In the genomic region with DNA sequence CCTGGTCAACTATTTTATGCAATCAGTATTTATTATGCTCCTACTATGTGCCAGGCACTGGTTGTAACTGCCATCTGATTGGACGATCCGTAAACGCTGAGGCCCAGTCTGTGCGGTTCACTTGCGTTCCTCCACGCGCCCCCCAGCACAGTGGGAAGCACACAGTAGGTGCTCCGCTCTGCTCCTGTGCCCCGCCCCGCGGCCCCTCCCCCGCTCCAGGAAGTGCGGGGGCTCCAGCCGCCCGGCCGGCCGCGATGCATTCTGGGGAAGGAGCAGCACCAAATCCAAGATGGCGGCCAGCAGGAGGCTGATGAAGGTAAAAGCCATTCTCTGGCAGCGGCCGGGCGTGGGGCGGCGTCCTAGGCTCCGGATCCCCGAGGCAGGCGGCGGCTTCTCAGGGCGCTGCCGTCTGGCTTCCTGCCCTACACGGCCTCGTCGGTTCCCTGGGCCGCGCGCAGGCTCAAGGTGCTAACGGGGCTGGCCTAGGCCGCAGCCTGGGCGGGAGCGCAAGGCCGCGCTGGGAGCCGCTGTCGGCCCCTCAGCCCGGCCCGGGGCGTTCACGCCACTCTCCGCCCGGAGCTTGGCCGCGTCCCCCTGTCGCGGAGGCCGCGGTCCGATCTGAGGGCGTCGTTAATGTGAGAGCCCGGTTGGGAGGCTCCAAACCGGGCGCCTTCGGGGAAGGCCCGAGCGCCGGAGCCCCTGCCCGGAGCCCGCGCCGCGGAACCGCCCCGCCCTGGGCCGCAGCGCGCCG, we compare ENCODE assay signal across 1 cellular context.
A peak's percentile ranks its signal among the peaks of the same experiment; 100 is the strongest.
TF ChIP-seq lines count a peak whose summit lies in the region.

A gene (plus strand): TSS at position 259 of the 751 bp plus-strand sequence. CDS start 31 bp downstream, at position 290.

TF ChIP-seq in HepG2, 621 proteins besides CTCF, POLR2A, EP300 and RAD21 (continued from another document and continues in another):
- TF ChIP-seq, protein P1, sequence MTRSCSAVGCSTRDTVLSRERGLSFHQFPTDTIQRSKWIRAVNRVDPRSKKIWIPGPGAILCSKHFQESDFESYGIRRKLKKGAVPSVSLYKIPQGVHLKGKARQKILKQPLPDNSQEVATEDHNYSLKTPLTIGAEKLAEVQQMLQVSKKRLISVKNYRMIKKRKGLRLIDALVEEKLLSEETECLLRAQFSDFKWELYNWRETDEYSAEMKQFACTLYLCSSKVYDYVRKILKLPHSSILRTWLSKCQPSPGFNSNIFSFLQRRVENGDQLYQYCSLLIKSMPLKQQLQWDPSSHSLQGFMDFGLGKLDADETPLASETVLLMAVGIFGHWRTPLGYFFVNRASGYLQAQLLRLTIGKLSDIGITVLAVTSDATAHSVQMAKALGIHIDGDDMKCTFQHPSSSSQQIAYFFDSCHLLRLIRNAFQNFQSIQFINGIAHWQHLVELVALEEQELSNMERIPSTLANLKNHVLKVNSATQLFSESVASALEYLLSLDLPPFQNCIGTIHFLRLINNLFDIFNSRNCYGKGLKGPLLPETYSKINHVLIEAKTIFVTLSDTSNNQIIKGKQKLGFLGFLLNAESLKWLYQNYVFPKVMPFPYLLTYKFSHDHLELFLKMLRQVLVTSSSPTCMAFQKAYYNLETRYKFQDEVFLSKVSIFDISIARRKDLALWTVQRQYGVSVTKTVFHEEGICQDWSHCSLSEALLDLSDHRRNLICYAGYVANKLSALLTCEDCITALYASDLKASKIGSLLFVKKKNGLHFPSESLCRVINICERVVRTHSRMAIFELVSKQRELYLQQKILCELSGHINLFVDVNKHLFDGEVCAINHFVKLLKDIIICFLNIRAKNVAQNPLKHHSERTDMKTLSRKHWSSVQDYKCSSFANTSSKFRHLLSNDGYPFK (CRISPR knock-in tag; IDR thresholded peaks at IDR 0.05; ENCODE audit: borderline replicate concordance), result peak; percentile 79; the same call in 1 of the 2 replicates
- TF ChIP-seq, protein P2, sequence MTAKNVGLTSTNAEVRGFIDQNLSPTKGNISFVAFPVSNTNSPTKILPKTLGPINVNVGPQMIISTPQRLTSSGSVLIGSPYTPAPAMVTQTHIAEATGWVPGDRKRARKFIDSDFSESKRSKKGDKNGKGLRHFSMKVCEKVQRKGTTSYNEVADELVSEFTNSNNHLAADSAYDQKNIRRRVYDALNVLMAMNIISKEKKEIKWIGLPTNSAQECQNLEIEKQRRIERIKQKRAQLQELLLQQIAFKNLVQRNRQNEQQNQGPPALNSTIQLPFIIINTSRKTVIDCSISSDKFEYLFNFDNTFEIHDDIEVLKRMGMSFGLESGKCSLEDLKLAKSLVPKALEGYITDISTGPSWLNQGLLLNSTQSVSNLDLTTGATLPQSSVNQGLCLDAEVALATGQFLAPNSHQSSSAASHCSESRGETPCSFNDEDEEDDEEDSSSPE (CRISPR knock-in tag; IDR thresholded peaks at IDR 0.05), result no peak
- TF ChIP-seq NFE2L2 (IDR thresholded peaks at IDR 0.05; ENCODE audit: low read length), result no peak
- peak; percentile 67; the same call in 1 of the 2 replicates for TF ChIP-seq ZMYM4 (CRISPR knock-in tag; IDR thresholded peaks at IDR 0.05)
- TF ChIP-seq RBM39 (IDR thresholded peaks at IDR 0.05; ENCODE audit: low read depth, low read length, poor library complexity, severe bottlenecking), result peak; percentile 91
- TF ChIP-seq PHF8 (CRISPR knock-in tag; IDR thresholded peaks at IDR 0.05), result peak; percentile 98
- peak; percentile 15 for TF ChIP-seq SRSF1 (optimal IDR thresholded peaks at IDR 0.05; ENCODE audit: low read depth, low read length)
- TF ChIP-seq ZSCAN25 (CRISPR knock-in tag; IDR thresholded peaks at IDR 0.05), result peak; percentile 79
- TF ChIP-seq ZNF547 (CRISPR knock-in tag; IDR thresholded peaks at IDR 0.05), result peak; percentile 57
- TF ChIP-seq PHF20 (CRISPR knock-in tag; IDR thresholded peaks at IDR 0.05), result peak; percentile 51; the same call in 1 of the 2 replicates
- TF ChIP-seq MAFG (CRISPR knock-in tag; IDR thresholded peaks at IDR 0.05), result no peak
- no peak for TF ChIP-seq ZNF326 (CRISPR knock-in tag; IDR thresholded peaks at IDR 0.05; ENCODE audit: borderline replicate concordance)
- TF ChIP-seq ZNF773 (CRISPR knock-in tag; IDR thresholded peaks at IDR 0.05; ENCODE audit: borderline replicate concordance), result no peak
- no peak for TF ChIP-seq XRCC5 (optimal IDR thresholded peaks at IDR 0.05; ENCODE audit: low read length)
- TF ChIP-seq RBAK (CRISPR knock-in tag; IDR thresholded peaks at IDR 0.05), result no peak
- TF ChIP-seq ZNF563 (CRISPR knock-in tag; IDR thresholded peaks at IDR 0.05), result peak; percentile 94
- no peak for TF ChIP-seq ZNF3 (CRISPR knock-in tag; IDR thresholded peaks at IDR 0.05)
- no peak for TF ChIP-seq ZSCAN29 (CRISPR knock-in tag; conservative IDR thresholded peaks at IDR 0.05)
- no peak for TF ChIP-seq NONO (IDR thresholded peaks at IDR 0.05)
- peak; percentile 46; the same call in 1 of the 2 replicates for TF ChIP-seq NONO (CRISPR knock-in tag; conservative IDR thresholded peaks at IDR 0.05)
- TF ChIP-seq, protein P3, sequence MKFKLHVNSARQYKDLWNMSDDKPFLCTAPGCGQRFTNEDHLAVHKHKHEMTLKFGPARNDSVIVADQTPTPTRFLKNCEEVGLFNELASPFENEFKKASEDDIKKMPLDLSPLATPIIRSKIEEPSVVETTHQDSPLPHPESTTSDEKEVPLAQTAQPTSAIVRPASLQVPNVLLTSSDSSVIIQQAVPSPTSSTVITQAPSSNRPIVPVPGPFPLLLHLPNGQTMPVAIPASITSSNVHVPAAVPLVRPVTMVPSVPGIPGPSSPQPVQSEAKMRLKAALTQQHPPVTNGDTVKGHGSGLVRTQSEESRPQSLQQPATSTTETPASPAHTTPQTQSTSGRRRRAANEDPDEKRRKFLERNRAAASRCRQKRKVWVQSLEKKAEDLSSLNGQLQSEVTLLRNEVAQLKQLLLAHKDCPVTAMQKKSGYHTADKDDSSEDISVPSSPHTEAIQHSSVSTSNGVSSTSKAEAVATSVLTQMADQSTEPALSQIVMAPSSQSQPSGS (CRISPR knock-in tag; IDR thresholded peaks at IDR 0.05), result peak; percentile 55; the same call in 1 of the 2 replicates
- no peak for TF ChIP-seq SYNCRIP (IDR thresholded peaks at IDR 0.05; ENCODE audit: insufficient read depth, low read depth, low read length)
- peak; percentile 32; the same call in 1 of the 2 replicates for TF ChIP-seq MED13 (CRISPR knock-in tag; IDR thresholded peaks at IDR 0.05)
- peak; percentile 23; the same call in 1 of the 2 replicates for TF ChIP-seq MTF1 (CRISPR knock-in tag; IDR thresholded peaks at IDR 0.05)
- TF ChIP-seq ZNF543 (CRISPR knock-in tag; IDR thresholded peaks at IDR 0.05), result peak; percentile 82; the same call in 1 of the 2 replicates
- peak; percentile 65; the same call in 1 of the 2 replicates for TF ChIP-seq ZNF788 (CRISPR knock-in tag; IDR thresholded peaks at IDR 0.05; ENCODE audit: borderline replicate concordance)
- TF ChIP-seq, protein P4, sequence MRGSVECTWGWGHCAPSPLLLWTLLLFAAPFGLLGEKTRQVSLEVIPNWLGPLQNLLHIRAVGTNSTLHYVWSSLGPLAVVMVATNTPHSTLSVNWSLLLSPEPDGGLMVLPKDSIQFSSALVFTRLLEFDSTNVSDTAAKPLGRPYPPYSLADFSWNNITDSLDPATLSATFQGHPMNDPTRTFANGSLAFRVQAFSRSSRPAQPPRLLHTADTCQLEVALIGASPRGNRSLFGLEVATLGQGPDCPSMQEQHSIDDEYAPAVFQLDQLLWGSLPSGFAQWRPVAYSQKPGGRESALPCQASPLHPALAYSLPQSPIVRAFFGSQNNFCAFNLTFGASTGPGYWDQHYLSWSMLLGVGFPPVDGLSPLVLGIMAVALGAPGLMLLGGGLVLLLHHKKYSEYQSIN (CRISPR knock-in tag; IDR thresholded peaks at IDR 0.05; ENCODE audit: borderline replicate concordance), result no peak
- TF ChIP-seq, protein P5, sequence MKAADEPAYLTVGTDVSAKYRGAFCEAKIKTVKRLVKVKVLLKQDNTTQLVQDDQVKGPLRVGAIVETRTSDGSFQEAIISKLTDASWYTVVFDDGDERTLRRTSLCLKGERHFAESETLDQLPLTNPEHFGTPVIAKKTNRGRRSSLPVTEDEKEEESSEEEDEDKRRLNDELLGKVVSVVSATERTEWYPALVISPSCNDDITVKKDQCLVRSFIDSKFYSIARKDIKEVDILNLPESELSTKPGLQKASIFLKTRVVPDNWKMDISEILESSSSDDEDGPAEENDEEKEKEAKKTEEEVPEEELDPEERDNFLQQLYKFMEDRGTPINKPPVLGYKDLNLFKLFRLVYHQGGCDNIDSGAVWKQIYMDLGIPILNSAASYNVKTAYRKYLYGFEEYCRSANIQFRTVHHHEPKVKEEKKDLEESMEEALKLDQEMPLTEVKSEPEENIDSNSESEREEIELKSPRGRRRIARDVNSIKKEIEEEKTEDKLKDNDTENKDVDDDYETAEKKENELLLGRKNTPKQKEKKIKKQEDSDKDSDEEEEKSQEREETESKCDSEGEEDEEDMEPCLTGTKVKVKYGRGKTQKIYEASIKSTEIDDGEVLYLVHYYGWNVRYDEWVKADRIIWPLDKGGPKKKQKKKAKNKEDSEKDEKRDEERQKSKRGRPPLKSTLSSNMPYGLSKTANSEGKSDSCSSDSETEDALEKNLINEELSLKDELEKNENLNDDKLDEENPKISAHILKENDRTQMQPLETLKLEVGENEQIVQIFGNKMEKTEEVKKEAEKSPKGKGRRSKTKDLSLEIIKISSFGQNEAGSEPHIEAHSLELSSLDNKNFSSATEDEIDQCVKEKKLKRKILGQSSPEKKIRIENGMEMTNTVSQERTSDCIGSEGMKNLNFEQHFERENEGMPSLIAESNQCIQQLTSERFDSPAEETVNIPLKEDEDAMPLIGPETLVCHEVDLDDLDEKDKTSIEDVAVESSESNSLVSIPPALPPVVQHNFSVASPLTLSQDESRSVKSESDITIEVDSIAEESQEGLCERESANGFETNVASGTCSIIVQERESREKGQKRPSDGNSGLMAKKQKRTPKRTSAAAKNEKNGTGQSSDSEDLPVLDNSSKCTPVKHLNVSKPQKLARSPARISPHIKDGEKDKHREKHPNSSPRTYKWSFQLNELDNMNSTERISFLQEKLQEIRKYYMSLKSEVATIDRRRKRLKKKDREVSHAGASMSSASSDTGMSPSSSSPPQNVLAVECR (CRISPR knock-in tag; IDR thresholded peaks at IDR 0.05; ENCODE audit: borderline replicate concordance), result peak; percentile 73; the same call in 1 of the 2 replicates
- TF ChIP-seq ZNF850 (CRISPR knock-in tag; conservative IDR thresholded peaks at IDR 0.05), result no peak
- TF ChIP-seq ARID2 (CRISPR knock-in tag; IDR thresholded peaks at IDR 0.05; ENCODE audit: borderline replicate concordance), result no peak; the same call in 1 of the 2 replicates
- TF ChIP-seq RFXANK (CRISPR knock-in tag; IDR thresholded peaks at IDR 0.05), result no peak
- TF ChIP-seq RARA (CRISPR knock-in tag; IDR thresholded peaks at IDR 0.05), result peak; percentile 47
- TF ChIP-seq RELA (CRISPR knock-in tag; IDR thresholded peaks at IDR 0.05), result no peak
- TF ChIP-seq, protein P6, sequence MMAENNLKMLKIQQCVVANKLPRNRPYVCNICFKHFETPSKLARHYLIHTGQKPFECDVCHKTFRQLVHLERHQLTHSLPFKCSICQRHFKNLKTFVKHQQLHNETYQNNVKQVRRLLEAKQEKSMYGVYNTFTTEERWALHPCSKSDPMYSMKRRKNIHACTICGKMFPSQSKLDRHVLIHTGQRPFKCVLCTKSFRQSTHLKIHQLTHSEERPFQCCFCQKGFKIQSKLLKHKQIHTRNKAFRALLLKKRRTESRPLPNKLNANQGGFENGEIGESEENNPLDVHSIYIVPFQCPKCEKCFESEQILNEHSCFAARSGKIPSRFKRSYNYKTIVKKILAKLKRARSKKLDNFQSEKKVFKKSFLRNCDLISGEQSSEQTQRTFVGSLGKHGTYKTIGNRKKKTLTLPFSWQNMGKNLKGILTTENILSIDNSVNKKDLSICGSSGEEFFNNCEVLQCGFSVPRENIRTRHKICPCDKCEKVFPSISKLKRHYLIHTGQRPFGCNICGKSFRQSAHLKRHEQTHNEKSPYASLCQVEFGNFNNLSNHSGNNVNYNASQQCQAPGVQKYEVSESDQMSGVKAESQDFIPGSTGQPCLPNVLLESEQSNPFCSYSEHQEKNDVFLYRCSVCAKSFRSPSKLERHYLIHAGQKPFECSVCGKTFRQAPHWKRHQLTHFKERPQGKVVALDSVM (CRISPR knock-in tag; IDR thresholded peaks at IDR 0.05), result no peak
- no peak for TF ChIP-seq ZNF577 (CRISPR knock-in tag; IDR thresholded peaks at IDR 0.05; ENCODE audit: borderline replicate concordance, low read depth)
- peak; percentile 85; the same call in 1 of the 2 replicates for TF ChIP-seq EED (CRISPR knock-in tag; IDR thresholded peaks at IDR 0.05)
- TF ChIP-seq SNAI1 (CRISPR knock-in tag; IDR thresholded peaks at IDR 0.05; ENCODE audit: borderline replicate concordance), result no peak
- peak; percentile 36; the same call in 1 of the 2 replicates for TF ChIP-seq ZBTB7B (CRISPR knock-in tag; IDR thresholded peaks at IDR 0.05)
- TF ChIP-seq SOX6 (IDR thresholded peaks at IDR 0.05), result no peak
- no peak for TF ChIP-seq SOX6 (CRISPR knock-in tag; IDR thresholded peaks at IDR 0.05)
- TF ChIP-seq, protein P7, sequence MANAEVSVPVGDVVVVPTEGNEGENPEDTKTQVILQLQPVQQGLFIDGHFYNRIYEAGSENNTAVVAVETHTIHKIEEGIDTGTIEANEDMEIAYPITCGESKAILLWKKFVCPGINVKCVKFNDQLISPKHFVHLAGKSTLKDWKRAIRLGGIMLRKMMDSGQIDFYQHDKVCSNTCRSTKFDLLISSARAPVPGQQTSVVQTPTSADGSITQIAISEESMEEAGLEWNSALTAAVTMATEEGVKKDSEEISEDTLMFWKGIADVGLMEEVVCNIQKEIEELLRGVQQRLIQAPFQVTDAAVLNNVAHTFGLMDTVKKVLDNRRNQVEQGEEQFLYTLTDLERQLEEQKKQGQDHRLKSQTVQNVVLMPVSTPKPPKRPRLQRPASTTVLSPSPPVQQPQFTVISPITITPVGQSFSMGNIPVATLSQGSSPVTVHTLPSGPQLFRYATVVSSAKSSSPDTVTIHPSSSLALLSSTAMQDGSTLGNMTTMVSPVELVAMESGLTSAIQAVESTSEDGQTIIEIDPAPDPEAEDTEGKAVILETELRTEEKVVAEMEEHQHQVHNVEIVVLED (CRISPR knock-in tag; IDR thresholded peaks at IDR 0.05; ENCODE audit: borderline replicate concordance), result peak; percentile 33; the same call in 1 of the 2 replicates
- no peak for TF ChIP-seq XBP1 (CRISPR knock-in tag; IDR thresholded peaks at IDR 0.05)
- TF ChIP-seq CHD4 (IDR thresholded peaks at IDR 0.05; ENCODE audit: borderline replicate concordance, low read length), result peak; percentile 93
- TF ChIP-seq, protein P8, sequence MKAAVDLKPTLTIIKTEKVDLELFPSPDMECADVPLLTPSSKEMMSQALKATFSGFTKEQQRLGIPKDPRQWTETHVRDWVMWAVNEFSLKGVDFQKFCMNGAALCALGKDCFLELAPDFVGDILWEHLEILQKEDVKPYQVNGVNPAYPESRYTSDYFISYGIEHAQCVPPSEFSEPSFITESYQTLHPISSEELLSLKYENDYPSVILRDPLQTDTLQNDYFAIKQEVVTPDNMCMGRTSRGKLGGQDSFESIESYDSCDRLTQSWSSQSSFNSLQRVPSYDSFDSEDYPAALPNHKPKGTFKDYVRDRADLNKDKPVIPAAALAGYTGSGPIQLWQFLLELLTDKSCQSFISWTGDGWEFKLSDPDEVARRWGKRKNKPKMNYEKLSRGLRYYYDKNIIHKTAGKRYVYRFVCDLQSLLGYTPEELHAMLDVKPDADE (CRISPR knock-in tag; IDR thresholded peaks at IDR 0.05), result 0 out of 2 replicates have a peak, but pooled peaks have one; percentile 54
- TF ChIP-seq GABPA (IDR thresholded peaks at IDR 0.05; ENCODE audit: low read depth, low read length), result peak; percentile 52
- peak; percentile 87 for TF ChIP-seq GABPA (CRISPR knock-in tag; IDR thresholded peaks at IDR 0.05; ENCODE audit: low read depth)
